Comparison of ENCODE assay signal across 20 cellular contexts in the genomic region with DNA sequence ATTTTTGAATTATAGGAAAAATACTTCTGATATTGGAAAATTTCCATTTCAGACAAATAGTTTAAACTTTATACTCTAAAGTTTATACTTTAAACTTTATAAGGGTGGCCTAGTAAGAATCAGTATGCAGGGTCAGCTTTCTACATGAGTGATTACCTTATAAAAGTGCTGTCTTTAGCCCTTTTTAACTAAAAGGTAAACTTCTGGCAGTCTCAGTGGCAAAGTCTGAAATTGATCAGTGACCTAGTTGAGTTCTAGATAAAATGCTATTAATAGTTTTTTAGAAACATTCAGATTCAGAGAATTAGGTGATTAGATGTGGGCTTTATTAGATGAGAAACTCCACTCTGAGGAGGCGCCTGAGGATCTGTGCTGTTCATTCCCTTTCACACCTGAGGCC. TPM values are rescaled to one million over a fixed set of nuclear protein-coding genes. Genes with fewer than 3 reads are reported as not detected.
DNase-seq lines count a peak whose midpoint lies in the region; ATAC-seq, FAIRE-seq and TF ChIP-seq lines count a peak whose summit lies in the region.
"Had no signal": no experiment of that assay in that cellular context is flagged by ENCODE, and none has a peak within 500 bp of the region (broad histone marks: within the 10 kb centered on the region; RNA-seq: fewer than 3 reads in every experiment).

No MANE protein-coding gene starts in this region.

- H3K9me3 ChIP-seq in T-helper 17 cell (ENCODE audit: control insufficient read depth, low read length, poor library complexity, severe bottlenecking) (no peaks in the 10 kb centered on the region), K562 (replicated peaks; ENCODE audit: control insufficient read depth, insufficient read depth, low read depth, low read length) (no peaks in the 10 kb centered on the region; the same call in 1 of the 2 replicates)
- H3K9me3 ChIP-seq: A549 had no signal

- no peak overlapping the region for H3K9ac ChIP-seq in K562 (ENCODE audit: insufficient read depth in 1 of 2, low read depth in 2 of 2, low read length in 2 of 2)

- peaks cover 87% of the 10 kb centered on the region for H3K79me2 ChIP-seq in K562 (ENCODE audit: control insufficient read depth, insufficient read depth, low read length)

- H3K27me3 ChIP-seq in K562 (ENCODE audit: control insufficient read depth in 2 of 2, insufficient read depth in 2 of 2, low read length in 2 of 2) = no peaks in the 10 kb centered on the region

- no peaks in the 10 kb centered on the region; a peak in 2 of 5 replicates for H3K4me1 ChIP-seq in K562 (replicated peaks in 1 of 2; ENCODE audit: control insufficient read depth in 2 of 2, insufficient read depth in 2 of 2, low read length in 2 of 2)
- H3K4me1 ChIP-seq: A549 had no signal

- no peaks in the 10 kb centered on the region for H3K9me1 ChIP-seq in K562 (ENCODE audit: control insufficient read depth, insufficient read depth, low read length)

- no peak for TF ChIP-seq CTCF in K562 (IDR thresholded peaks at IDR 0.05 in 2 of 3, conservative IDR thresholded peaks at IDR 0.05 in 1 of 3; ENCODE audit: insufficient read depth in 2 of 3, low read depth in 1 of 3, low read length in 3 of 3)
- TF ChIP-seq CTCF in WTC11 (IDR thresholded peaks at IDR 0.05) = no peak

- no TSS peak for BruUV-seq in K562 (replicated peaks; lab: Mats Ljungman, UMichigan)

- no peak overlapping the region for H2AFZ ChIP-seq in K562 (ENCODE audit: low read depth, low read length)

- H4K20me1 ChIP-seq in K562 (replicated peaks; ENCODE audit: control insufficient read depth, insufficient read depth, low read length) = peaks cover 9% of the 10 kb centered on the region; the same call in 1 of the 2 replicates

- peaks cover 56% of the 10 kb centered on the region for H3K36me3 ChIP-seq in K562 (ENCODE audit: control insufficient read depth, insufficient read depth, low read length)

- intact Hi-C loops in K562 (cut with micrococcal nuclease) = no loop called here

- POLR2A ChIA-PET in K562 (lab: Yijun Ruan, JAX) (interaction anchor here (0.6 to 2.5 kb wide), 5 partner anchors 8 to 1132 kb away, joined by 3 to 28 read pairs (median 7); a partner anchor contains a TSS), WTC11 (lab: Charles Lee) (no interaction called here)

- ATAC-seq in T-helper 17 cell (no peak), K562 (no peak), left lobe of liver (peak; percentile 83), HG03378 (IDR thresholded peaks at IDR 0.05; ENCODE audit: unreplicated experiment) (no peak), GM21381 (IDR thresholded peaks at IDR 0.05; ENCODE audit: unreplicated experiment) (no peak), WTC11 (no peak)
- ATAC-seq: A549, HCT116 had no signal

- H3K9me3 Mint-ChIP-seq in immature natural killer cell (no peaks in the 10 kb centered on the region), WTC11 (no peaks in the 10 kb centered on the region)
- H3K9me3 Mint-ChIP-seq: CD4-positive, alpha-beta memory T cell; HFFc6 had no signal

- H3K4me3 Mint-ChIP-seq in T-helper 17 cell (peak overlapping the region; percentile 53), immature natural killer cell (no peak overlapping the region), WTC11 (no peak overlapping the region)
- H3K4me3 Mint-ChIP-seq: HFFc6 had no signal

- in situ Hi-C loops in K562 (cut with MboI) = no loop called here

- H3K4me1 Mint-ChIP-seq in T-helper 17 cell (peaks cover 41% of the 10 kb centered on the region), immature natural killer cell (peaks cover 40 to 64% of the 10 kb centered on the region in 2 donors), WTC11 (peaks cover 12% of the 10 kb centered on the region)

- TF ChIP-seq RAD21 in K562 (CRISPR knock-in tag; conservative IDR thresholded peaks at IDR 0.05 in 1 of 2, IDR thresholded peaks at IDR 0.05 in 1 of 2) = no peak

- TF ChIP-seq POLR2A in K562 (conservative IDR thresholded peaks at IDR 0.05) = no peak

- TF ChIP-seq EP300 in K562 (IDR thresholded peaks at IDR 0.05; ENCODE audit: low read length) = no peak

- no peak for FAIRE-seq in K562 (lab: Jason Lieb, UNC)
- FAIRE-seq: A549, GM12892, GM18507 had no signal

- DNase-seq in T-helper 17 cell (no peak), K562 (ENCODE audit: extremely low read depth in 1 of 4, low spot score in 3 of 4) (no peak), left lobe of liver (ENCODE audit: low spot score) (no peak), immature natural killer cell (no peak), WTC11 (ENCODE audit: low spot score) (no peak)
- DNase-seq: AML-193; CD4-positive, alpha-beta memory T cell; DMS153; DMS79; GDM1; GOT3; H7; HFFc6 had no signal

- H3K36me3 Mint-ChIP-seq in T-helper 17 cell (ENCODE audit: low read depth) (peaks cover 4% of the 10 kb centered on the region), immature natural killer cell (peaks cover 0 to 3% (median 2%) of the 10 kb centered on the region in 3 donors), WTC11 (peaks cover 3% of the 10 kb centered on the region)

- H3K4me2 ChIP-seq in K562 (ENCODE audit: insufficient read depth, low read length) = no peak overlapping the region
- H3K4me2 ChIP-seq: A549 had no signal

- CTCF ChIA-PET in K562 (lab: Yijun Ruan, JAX; ENCODE audit: low intra/inter-chr PET ratio) (no interaction called here), WTC11 (lab: Charles Lee) (interaction anchor here (0.9 to 1.8 kb wide), 3 partner anchors 16 to 142 kb away, joined by 3 to 6 read pairs (median 3); no protein-coding TSS in a partner anchor)

- H3K27me3 Mint-ChIP-seq in T-helper 17 cell (no peaks in the 10 kb centered on the region), immature natural killer cell (ENCODE audit: low read depth in 3 of 3) (peaks cover 0 to 2% (median 0%) of the 10 kb centered on the region in 3 donors), WTC11 (ENCODE audit: low read depth) (no peaks in the 10 kb centered on the region)
- H3K27me3 Mint-ChIP-seq: CD4-positive, alpha-beta memory T cell had no signal

- WGBS in K562 (ENCODE audit: insufficient coverage, low coverage, missing lambda C conversion rate) = 94% methylated on average over 1 of the region's 1 CpG

- H3K27ac Mint-ChIP-seq in T-helper 17 cell = peak overlapping the region; percentile 66
- H3K27ac Mint-ChIP-seq in immature natural killer cell = no peak overlapping the region
- no peak overlapping the region for H3K27ac Mint-ChIP-seq in WTC11
- H3K27ac Mint-ChIP-seq: HFFc6 had no signal

- no peak overlapping the region for H3K4me3 ChIP-seq in K562
- H3K4me3 ChIP-seq: A549 had no signal

- H3K27ac ChIP-seq in K562 (ENCODE audit: extremely low read depth, low read depth, low read length) = no peak overlapping the region
- H3K27ac ChIP-seq: A549, C4-2B had no signal

TF ChIP-seq in K562, 482 proteins besides CTCF, POLR2A, EP300 and RAD21:
- TF ChIP-seq YY1 (IDR thresholded peaks at IDR 0.05; ENCODE audit: borderline replicate concordance in 1 of 3, control insufficient read depth in 1 of 3, extremely low read depth in 1 of 3, insufficient read depth in 3 of 3, insufficient read length in 1 of 3, insufficient replicate concordance in 2 of 3, low read depth in 1 of 3, low read length in 2 of 3) = no peak
- TF ChIP-seq IFI16 (CRISPR knock-in tag; IDR thresholded peaks at IDR 0.05) = no peak
- TF ChIP-seq POLR2H (tag; IDR thresholded peaks at IDR 0.05; ENCODE audit: low read depth) = peak; percentile 28; the same call in 1 of the 2 replicates

TF ChIP-seq in WTC11, 78 proteins besides CTCF, POLR2A, EP300 and RAD21:
- TF ChIP-seq, protein P1, sequence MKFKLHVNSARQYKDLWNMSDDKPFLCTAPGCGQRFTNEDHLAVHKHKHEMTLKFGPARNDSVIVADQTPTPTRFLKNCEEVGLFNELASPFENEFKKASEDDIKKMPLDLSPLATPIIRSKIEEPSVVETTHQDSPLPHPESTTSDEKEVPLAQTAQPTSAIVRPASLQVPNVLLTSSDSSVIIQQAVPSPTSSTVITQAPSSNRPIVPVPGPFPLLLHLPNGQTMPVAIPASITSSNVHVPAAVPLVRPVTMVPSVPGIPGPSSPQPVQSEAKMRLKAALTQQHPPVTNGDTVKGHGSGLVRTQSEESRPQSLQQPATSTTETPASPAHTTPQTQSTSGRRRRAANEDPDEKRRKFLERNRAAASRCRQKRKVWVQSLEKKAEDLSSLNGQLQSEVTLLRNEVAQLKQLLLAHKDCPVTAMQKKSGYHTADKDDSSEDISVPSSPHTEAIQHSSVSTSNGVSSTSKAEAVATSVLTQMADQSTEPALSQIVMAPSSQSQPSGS (CRISPR knock-in tag; IDR thresholded peaks at IDR 0.05; ENCODE audit: borderline replicate concordance, low read depth) = no peak
- TF ChIP-seq NFYB (CRISPR knock-in tag; conservative IDR thresholded peaks at IDR 0.05; ENCODE audit: low read depth) = no peak

RNA-seq across cellular contexts. Expression of a gene that starts 15.5 kb away (rescaled TPM):
- total RNA-seq in T-helper 17 cell (10 to 100 TPM; 80.5 to 89.4 TPM), K562 (2014; rRNA removed) (59.6 and 61.8 TPM in 2 replicates), K562 (2014; rRNA removed; fragmentation: Illumina TruSeq; extraction: Trizol) (46.1 and 55.9 TPM in 2 replicates), K562 (2015; rRNA removed; fragmentation: Illumina TruSeq; extraction: Trizol) (52.3 and 54.1 TPM in 2 replicates), K562 (2021) (96.9 and 98.9 TPM in 2 replicates), left lobe of liver (30.4 TPM), WTC11 (2021) (77.8 to 102 TPM (median 79.2 TPM) in 3 replicates)
- 76.1 and 136 TPM in 2 replicates for total RNA-seq in K562 (2011; cell fraction: chromatin; rRNA removed; ENCODE audit: low replicate concordance)
- 56.1 and 58.7 TPM in 2 replicates for total RNA-seq in K562 (2011; cell fraction: nucleolus; rRNA removed)
- 70.5 and 94.6 TPM in 2 replicates for total RNA-seq in K562 (2011; cell fraction: nucleoplasm; rRNA removed)
- polyA plus RNA-seq in K562 (2011; rRNA removed) (180 and 239 TPM in 2 replicates), K562 (2014; fragmentation: Illumina TruSeq; extraction: Trizol) (146 and 153 TPM in 2 replicates), K562 (2014; fragmentation: Nextera tagmentation; extraction: Ambion mirVana) (10 to 100 TPM; 27.4 to 29.9 TPM), K562 (2014; rRNA removed) (93.4 and 101 TPM in 2 replicates), immature natural killer cell (100 to 1,000 TPM in 1 of 3 donors, 10 to 100 TPM in 2; 64.9 to 101 (median 98.1) TPM)
- polyA plus RNA-seq in K562 (2011; cell fraction: cytosol; rRNA removed) = 271 and 294 TPM in 2 replicates
- 85.4 and 108 TPM in 2 replicates for polyA plus RNA-seq in K562 (2011; cell fraction: nucleus; rRNA removed)
- 81.8 and 88.5 TPM in 2 replicates for polyA plus RNA-seq in K562 (2012)
- polyA minus RNA-seq in K562 (2011; rRNA and poly(A)+ RNA removed) = 199 and 207 TPM in 2 replicates
- polyA minus RNA-seq in K562 (2011; cell fraction: cytosol; rRNA and poly(A)+ RNA removed) = 61.5 and 71.4 TPM in 2 replicates
- 47.5 and 82.2 TPM in 2 replicates for polyA minus RNA-seq in K562 (2011; cell fraction: nucleus; rRNA and poly(A)+ RNA removed)
